17 cellular contexts compared by ENCODE assay signal in the genomic region with DNA sequence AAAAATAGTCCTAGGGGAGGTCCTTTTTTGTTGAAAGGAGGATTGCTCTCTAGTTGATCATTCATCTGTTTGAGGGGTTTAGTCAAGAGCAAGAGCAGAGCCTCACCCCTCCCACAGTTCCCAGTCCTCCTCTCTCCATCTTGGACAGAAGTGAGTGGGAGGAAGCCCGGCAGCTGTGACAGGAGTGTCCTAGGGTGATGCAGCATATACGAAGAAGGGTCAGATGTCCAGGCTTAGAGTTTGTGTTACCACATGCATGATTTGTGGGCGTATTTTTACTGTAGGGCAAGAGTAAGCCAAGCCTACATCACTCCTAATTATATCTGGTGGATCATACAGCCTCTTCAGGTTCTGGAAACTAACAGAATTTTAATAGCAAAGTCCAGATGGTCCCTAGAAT. TPM values are rescaled to one million over a fixed set of nuclear protein-coding genes. Genes with fewer than 3 reads are reported as not detected.
DNase-seq lines count a peak whose midpoint lies in the region; ATAC-seq and TF ChIP-seq lines count a peak whose summit lies in the region.
"Had no signal": no experiment of that assay in that cellular context is flagged by ENCODE, and none has a peak within 500 bp of the region (broad histone marks: within the 10 kb centered on the region; RNA-seq: fewer than 3 reads in every experiment).

No MANE protein-coding gene starts in this region.

- peaks cover 41% of the 10 kb centered on the region for H3K4me1 Mint-ChIP-seq in T-helper 17 cell

- H3K9me3 ChIP-seq in T-helper 17 cell (ENCODE audit: control insufficient read depth, low read length, poor library complexity, severe bottlenecking): no peaks in the 10 kb centered on the region
- H3K9me3 ChIP-seq: body of pancreas, left lung, prostate gland had no signal

- no peak overlapping the region for H3K4me3 ChIP-seq in foreskin fibroblast (ENCODE audit: low read depth in 1 of 2, low read length in 2 of 2)
- H3K4me3 ChIP-seq in skeletal muscle cell (ENCODE audit: low read depth, low read length): no peak overlapping the region
- H3K4me3 ChIP-seq: body of pancreas, left lung, prostate gland had no signal

- peak overlapping the region; percentile 53 for H3K27ac Mint-ChIP-seq in T-helper 17 cell
- H3K27ac Mint-ChIP-seq: activated naive CD4-positive, alpha-beta T cell treated with anti-CD3 and anti-CD28 coated beads, Interleukin-2, amount 50 U/mL, for 24 hours had no signal

- ATAC-seq in T-helper 17 cell (no peak), GM21367 (IDR thresholded peaks at IDR 0.05; ENCODE audit: unreplicated experiment) (no peak)
- ATAC-seq: body of pancreas, left lung, Right ventricle myocardium inferior had no signal

- DNase-seq in DMS 273 (lab: John Stamatoyannopoulos, UW; ENCODE audit: unreplicated experiment): peak; percentile 68
- DNase-seq in T-helper 17 cell: no peak
- DNase-seq in foreskin fibroblast: peak; percentile 42 to 55
- peak; percentile 52 for DNase-seq in skeletal muscle cell (ENCODE audit: low read depth)
- no peak for DNase-seq in NCI-H146 treated with DMSO at 0.1 percent for 48 hours (lab: John Stamatoyannopoulos, UW; ENCODE audit: unreplicated experiment)
- DNase-seq in activated CD8-positive, alpha-beta memory T cell treated with anti-CD3 and anti-CD28 coated beads for 24 hours: no peak
- DNase-seq: activated CD4-positive, alpha-beta T cell treated with anti-CD3 and anti-CD28 coated beads for 1 hour; body of pancreas; left lung; naive B cell; NCI-H146; NCI-H446; T-helper 2 cell had no signal

- TF ChIP-seq CTCF in foreskin fibroblast (IDR thresholded peaks at IDR 0.05; ENCODE audit: low read depth, low read length): no peak

- H3K4me3 Mint-ChIP-seq in T-helper 17 cell: no peak overlapping the region
- H3K4me3 Mint-ChIP-seq: activated naive CD4-positive, alpha-beta T cell treated with anti-CD3 and anti-CD28 coated beads, Interleukin-2, amount 50 U/mL, for 24 hours had no signal

- no peaks in the 10 kb centered on the region for H3K36me3 Mint-ChIP-seq in T-helper 17 cell (ENCODE audit: low read depth)
- H3K36me3 Mint-ChIP-seq: activated naive CD4-positive, alpha-beta T cell treated with anti-CD3 and anti-CD28 coated beads, Interleukin-2, amount 50 U/mL, for 24 hours; naive B cell had no signal

- no peaks in the 10 kb centered on the region for H3K27me3 Mint-ChIP-seq in T-helper 17 cell
- H3K27me3 Mint-ChIP-seq: activated naive CD4-positive, alpha-beta T cell treated with anti-CD3 and anti-CD28 coated beads, Interleukin-2, amount 50 U/mL, for 24 hours; naive B cell had no signal

RNA-seq across cellular contexts. Expression of gene CEP68, which starts 6.6 kb away (rescaled TPM):
- total RNA-seq in T-helper 17 cell: 10 to 100 TPM; 13.6 to 22.5 TPM

Comparison
In these comparisons a context has a peak if more than half of its experiments do, and no peak if none do; other contexts are left out.
1. DNase-seq: peak in DMS 273 (single experiment), foreskin fibroblast (2 of 2) and skeletal muscle cell (single experiment); none in T-helper 17 cell (0 of 3), NCI-H146 treated with DMSO at 0.1 percent for 48 hours (single experiment) and activated CD8-positive, alpha-beta memory T cell treated with anti-CD3 and anti-CD28 coated beads for 24 hours (single experiment).